ENCODE assay signal across 1 cellular context in the genomic region with DNA sequence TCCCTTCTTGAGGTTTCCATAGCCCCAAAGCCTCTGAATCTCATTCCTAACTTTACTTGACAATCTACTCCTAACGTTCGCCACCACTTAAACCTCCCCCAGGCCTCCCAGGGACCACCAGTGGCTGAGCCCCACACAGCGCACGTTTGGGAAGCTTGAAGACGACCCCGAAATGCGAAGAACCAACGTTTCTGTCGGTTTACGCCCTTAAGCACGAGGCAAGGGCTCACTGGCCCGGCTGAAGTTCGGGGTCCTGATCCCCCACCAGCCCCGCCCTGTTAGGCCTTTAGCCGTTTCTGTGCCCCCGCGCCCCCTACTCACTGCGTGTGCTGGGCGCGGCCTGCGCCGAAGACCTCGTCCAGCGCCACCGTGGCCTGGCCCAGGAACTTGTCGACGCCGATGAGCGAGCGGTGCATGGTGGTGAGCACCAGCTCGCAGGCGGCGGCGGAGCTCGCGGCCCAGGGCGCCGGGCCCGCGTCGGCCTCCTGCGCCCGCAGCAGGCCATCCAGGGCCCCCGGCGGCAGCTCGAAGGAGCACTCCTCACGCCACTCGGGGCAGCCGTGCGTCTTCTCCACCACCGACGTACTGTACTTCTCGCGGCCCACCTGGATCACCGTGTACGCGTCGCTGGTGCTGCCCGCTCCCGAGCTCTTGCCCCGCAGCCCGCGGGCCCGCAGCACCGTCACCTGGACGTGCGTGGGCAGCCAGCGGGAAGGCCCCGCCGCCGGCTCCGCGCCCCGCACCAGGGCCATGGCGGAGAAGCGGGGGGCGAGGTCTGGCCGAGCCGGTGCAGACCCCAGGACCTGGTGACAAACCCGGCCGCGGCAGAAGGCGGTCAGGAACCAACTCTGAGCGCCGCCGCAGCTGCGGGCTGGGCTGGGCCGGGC.
TF ChIP-seq lines count a peak whose summit lies in the region.

No MANE protein-coding gene starts in this region.

TF ChIP-seq in IMR-90, 13 proteins besides CTCF, POLR2A, EP300 and RAD21 (continued from another document):
- no peak for TF ChIP-seq RFX5 (IDR thresholded peaks at IDR 0.05; ENCODE audit: low read depth, low read length)
- no peak for TF ChIP-seq MXI1 (IDR thresholded peaks at IDR 0.05; ENCODE audit: borderline replicate concordance, low read depth, low read length)
- no peak for TF ChIP-seq BHLHE40 (IDR thresholded peaks at IDR 0.05; ENCODE audit: low read depth, low read length)
- TF ChIP-seq ELK1 (IDR thresholded peaks at IDR 0.05; ENCODE audit: borderline replicate concordance, low read depth, low read length): no peak
- no peak for TF ChIP-seq FOS (IDR thresholded peaks at IDR 0.05; ENCODE audit: low read depth, low read length)
- no peak for TF ChIP-seq RCOR1 (IDR thresholded peaks at IDR 0.05; ENCODE audit: insufficient replicate concordance, low read length)
- TF ChIP-seq SMC3 (IDR thresholded peaks at IDR 0.05; ENCODE audit: low read depth, low read length): no peak
- TF ChIP-seq CHD1 (IDR thresholded peaks at IDR 0.05; ENCODE audit: low read depth, low read length): no peak; the same call in 1 of the 2 replicates
- no peak for TF ChIP-seq NFE2L2 (IDR thresholded peaks at IDR 0.05; ENCODE audit: low read depth, low read length)
